ENCODE assay signal across 8 cellular contexts in the genomic region with DNA sequence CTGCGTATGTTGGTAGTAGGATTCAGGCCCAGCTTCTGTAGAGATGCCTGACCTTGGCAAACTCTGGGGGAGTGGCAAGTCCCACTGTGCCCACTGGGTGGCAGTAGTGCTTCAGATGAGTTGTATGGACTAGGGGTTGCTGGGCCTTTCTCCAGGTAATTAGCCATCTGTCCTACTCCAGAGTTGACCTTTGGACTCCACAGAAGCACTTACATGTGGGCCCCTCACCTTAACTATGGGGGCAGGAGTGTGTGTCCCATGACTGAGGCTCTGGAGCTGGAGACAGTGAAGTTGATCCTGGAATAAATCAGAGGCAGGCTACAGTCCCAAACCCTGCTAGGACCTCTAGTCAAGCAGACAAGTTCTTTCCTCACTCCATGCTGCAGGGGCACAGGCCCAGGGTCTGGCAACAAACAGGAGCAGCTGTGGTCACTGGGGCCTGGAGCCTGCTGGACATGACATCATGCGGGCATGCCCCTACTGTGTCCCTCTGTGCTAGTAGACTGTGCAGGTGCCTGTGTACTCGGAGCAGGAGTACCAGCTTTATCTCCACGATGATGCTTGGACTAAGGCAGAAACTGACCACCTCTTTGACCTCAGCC. TPM values are rescaled to one million over a fixed set of nuclear protein-coding genes. Genes with fewer than 3 reads are reported as not detected.
A peak's percentile ranks its signal among the peaks of the same experiment; 100 is the strongest.
DNase-seq lines count a peak whose midpoint lies in the region; ATAC-seq and TF ChIP-seq lines count a peak whose summit lies in the region.

No MANE protein-coding gene starts in this region.

- no peak for ATAC-seq in GM18520 (IDR thresholded peaks at IDR 0.05; ENCODE audit: unreplicated experiment)
- no peak for ATAC-seq in GM18907 (IDR thresholded peaks at IDR 0.05; ENCODE audit: unreplicated experiment)

- TF ChIP-seq CTCF in GM13976 (IDR thresholded peaks at IDR 0.05; ENCODE audit: borderline replicate concordance, control extremely low read depth, extremely low read depth, insufficient read depth, missing control alignments) (peak; percentile 84), left ventricle myocardium inferior (IDR thresholded peaks at IDR 0.05; ENCODE audit: borderline replicate concordance) (peak; percentile 91), retinal pigment epithelial cell (conservative IDR thresholded peaks at IDR 0.05; ENCODE audit: low read depth, low read length) (peak; percentile 97)

- peak; percentile 76 for DNase-seq in GM13976 (ENCODE audit: low spot score)
- peak; percentile 58 for DNase-seq in NCI-H1694 (lab: John Stamatoyannopoulos, UW)
- peak in 4 of 5 experiments; percentile 26 to 66 (median 59) for DNase-seq in T-helper 2 cell
- DNase-seq in amniotic stem cell (lab: John Stamatoyannopoulos, UW): peak; percentile 16
- DNase-seq in left ventricle myocardium inferior: peak; percentile 67
- DNase-seq in retinal pigment epithelial cell (ENCODE audit: low read depth): no peak

- no peaks in the 10 kb centered on the region for H3K9me3 ChIP-seq in left ventricle myocardium inferior (replicated peaks)

- H3K27ac ChIP-seq in left ventricle myocardium inferior (replicated peaks): peak overlapping the region; percentile 27

- intact Hi-C loops in left ventricle myocardium inferior (cut with micrococcal nuclease): loop anchor here (10.0 kb wide), 1 partner anchor 97 kb away; no protein-coding TSS in a partner anchor

- no peak overlapping the region for H3K4me3 ChIP-seq in left ventricle myocardium inferior
- H3K4me3 ChIP-seq in retinal pigment epithelial cell (ENCODE audit: low read length): no peak overlapping the region

- in situ Hi-C loops in GM13976 (cut with MboI; ENCODE audit: low sequenced_read_pairs, unreplicated experiment): no loop called here

- peaks cover 19% of the 10 kb centered on the region for H3K4me1 ChIP-seq in left ventricle myocardium inferior

- H3K27me3 ChIP-seq in left ventricle myocardium inferior (ENCODE audit: low read depth): no peaks in the 10 kb centered on the region

- peaks cover 58% of the 10 kb centered on the region for H3K36me3 ChIP-seq in left ventricle myocardium inferior

RNA-seq across cellular contexts. Expression of a gene that starts 4.6 kb away (rescaled TPM):
- 26.7 TPM for total RNA-seq in left ventricle myocardium inferior
